23 cellular contexts compared by ENCODE assay signal in the genomic region with DNA sequence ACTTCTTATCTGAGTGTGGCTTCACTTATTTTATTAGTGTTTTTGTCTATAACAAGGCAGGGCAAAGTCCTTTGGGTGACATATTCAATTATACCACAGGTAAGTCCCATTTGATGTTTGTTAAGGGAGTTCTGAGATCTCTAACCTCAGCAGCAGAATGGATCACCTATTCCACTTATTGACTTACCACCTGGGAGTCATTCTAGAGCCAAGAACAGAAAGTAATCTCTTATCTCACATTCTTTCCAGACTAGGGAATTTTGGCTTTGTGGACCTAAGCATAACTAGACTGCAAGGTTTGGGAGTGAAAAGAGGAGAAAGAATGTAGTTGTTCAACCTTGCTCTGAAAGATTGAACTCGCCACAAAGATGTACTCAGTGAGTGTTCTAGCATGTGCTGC. TPM values are rescaled to one million over a fixed set of nuclear protein-coding genes. Genes with fewer than 3 reads are reported as not detected.
DNase-seq lines count a peak whose midpoint lies in the region; ATAC-seq, FAIRE-seq and TF ChIP-seq lines count a peak whose summit lies in the region.
"Had no signal": no experiment of that assay in that cellular context is flagged by ENCODE, and none has a peak within 500 bp of the region (broad histone marks: within the 10 kb centered on the region; RNA-seq: fewer than 3 reads in every experiment).

No MANE protein-coding gene starts in this region.

- no peak for DNase-seq in HepG2 (ENCODE audit: low spot score)
- peak in 1 of 3 donors; percentile 30 for DNase-seq in mucosa of descending colon
- DNase-seq in progenitor cell of endocrine pancreas (ENCODE audit: low spot score, unreplicated experiment), result no peak
- no peak for DNase-seq in COR-L47 (lab: John Stamatoyannopoulos, UW)
- DNase-seq in NOMO-1 (lab: John Stamatoyannopoulos, UW; ENCODE audit: unreplicated experiment in 2 of 2), result no peak
- no peak for DNase-seq in NCI-H2081 treated with DMSO at 0.1 percent for 48 hours (lab: John Stamatoyannopoulos, UW)
- DNase-seq: AML-193; BE2C; CD4-positive, alpha-beta T cell; CD8-positive, alpha-beta memory T cell; DMS153; DND-41; GOT3 had no signal

- no TSS peak for BruUV-seq in HepG2 (replicated peaks; lab: Mats Ljungman, UMichigan)

- no peak for TF ChIP-seq CTCF in liver (IDR thresholded peaks at IDR 0.05; ENCODE audit: low read depth, low read length, missing input control)
- TF ChIP-seq CTCF in HepG2 (CRISPR knock-in tag; IDR thresholded peaks at IDR 0.05), result no peak
- TF ChIP-seq CTCF in mucosa of descending colon (IDR thresholded peaks at IDR 0.05), result no peak
- no peak for TF ChIP-seq CTCF in progenitor cell of endocrine pancreas (IDR thresholded peaks at IDR 0.05; ENCODE audit: unreplicated experiment)

- no peak for TF ChIP-seq RAD21 in liver (IDR thresholded peaks at IDR 0.05)
- no peak for TF ChIP-seq RAD21 in HepG2 (CRISPR knock-in tag; IDR thresholded peaks at IDR 0.05)

- H3K36me3 ChIP-seq in liver (ENCODE audit: control insufficient read depth in 4 of 4, insufficient read depth in 3 of 4, low read depth in 1 of 4, low read length in 3 of 4) (no peaks in the 10 kb centered on the region), HepG2 (replicated peaks in 1 of 2; ENCODE audit: control insufficient read depth in 1 of 2, insufficient read depth in 2 of 2, low read length in 2 of 2) (no peaks in the 10 kb centered on the region), mucosa of descending colon (ENCODE audit: low read depth) (no peaks in the 10 kb centered on the region)
- H3K36me3 ChIP-seq: BE2C; BLaER1 treated with 17β-estradiol and CSF1 and Interleukin-3, amounts not matched to agents 10 nM and 100 nM; HAP-1 had no signal

- peak overlapping the region; percentile 49 for H3K27ac Mint-ChIP-seq in progenitor cell of endocrine pancreas
- H3K27ac Mint-ChIP-seq: CD14-positive monocyte; CD4-positive, alpha-beta T cell; CD8-positive, alpha-beta memory T cell had no signal

- H3K4me1 ChIP-seq in liver (ENCODE audit: control insufficient read depth in 4 of 4, insufficient read depth in 4 of 4, low read length in 3 of 4) (no peaks in the 10 kb centered on the region), HepG2 (ENCODE audit: insufficient read depth, low read length) (peaks cover 16% of the 10 kb centered on the region), mucosa of descending colon (ENCODE audit: low read depth) (peaks cover 5% of the 10 kb centered on the region)
- H3K4me1 ChIP-seq: BE2C, HAP-1 had no signal

- CTCF ChIA-PET in HepG2 (lab: Yijun Ruan, JAX; ENCODE audit: low intra/inter-chr PET ratio, low total read pairs), result no interaction called here

- no peaks in the 10 kb centered on the region for H3K36me3 Mint-ChIP-seq in progenitor cell of endocrine pancreas (ENCODE audit: insufficient read depth)
- H3K36me3 Mint-ChIP-seq: CD14-positive monocyte; CD8-positive, alpha-beta memory T cell had no signal

- H3K9ac ChIP-seq in liver (ENCODE audit: low read depth in 1 of 2, low read length in 2 of 2) (no peak overlapping the region), HepG2 (ENCODE audit: insufficient read depth, low read depth, low read length) (no peak overlapping the region)
- H3K9ac ChIP-seq: BLaER1 treated with 17β-estradiol and CSF1 and Interleukin-3, amounts not matched to agents 10 nM and 100 nM had no signal

- H3K79me2 ChIP-seq in HepG2 (ENCODE audit: insufficient read depth, low read length), result no peaks in the 10 kb centered on the region

- H3K27me3 ChIP-seq in liver (ENCODE audit: control insufficient read depth in 4 of 4, insufficient read depth in 4 of 4, low read length in 3 of 4) (no peaks in the 10 kb centered on the region), HepG2 (ENCODE audit: control insufficient read depth in 1 of 2, insufficient read depth in 2 of 2, low read length in 2 of 2) (peaks cover 4 to 9% of the 10 kb centered on the region in 2 experiments; a peak in 3 of 5 replicates)
- H3K27me3 ChIP-seq: BE2C; BLaER1 treated with 17β-estradiol and CSF1 and Interleukin-3, amounts not matched to agents 10 nM and 100 nM had no signal

- H3K27ac ChIP-seq in liver (ENCODE audit: low read depth in 1 of 2, low read length in 2 of 2) (no peak overlapping the region), HepG2 (ENCODE audit: extremely low read length, insufficient read depth, low read length) (no peak overlapping the region)
- H3K27ac ChIP-seq: 22Rv1; BLaER1 treated with 17β-estradiol and CSF1 and Interleukin-3, amounts not matched to agents 10 nM and 100 nM had no signal

- H3K4me3 Mint-ChIP-seq in progenitor cell of endocrine pancreas (ENCODE audit: low read depth), result no peak overlapping the region
- H3K4me3 Mint-ChIP-seq: CD14-positive monocyte; CD4-positive, alpha-beta T cell; CD8-positive, alpha-beta memory T cell had no signal

- in situ Hi-C loops in HepG2 (cut with HindIII; ENCODE audit: extremely low pct_ligation_motif_present, low pct_unique_long_range_greater_than_20kb), result no loop called here

- no peak for TF ChIP-seq POLR2A in HepG2 (IDR thresholded peaks at IDR 0.05; ENCODE audit: insufficient read depth in 1 of 2, low read depth in 2 of 2, low read length in 2 of 2)

- ATAC-seq in HepG2 (no peak), mucosa of descending colon (peak; percentile 97)

- H3K4me2 ChIP-seq in HepG2 (ENCODE audit: low read depth, low read length), result no peak overlapping the region
- H3K4me2 ChIP-seq: BLaER1 treated with 17β-estradiol and CSF1 and Interleukin-3, amounts not matched to agents 10 nM and 100 nM had no signal

- H3K9me3 ChIP-seq in liver (ENCODE audit: control insufficient read depth in 4 of 4, low read length in 3 of 4) (no peaks in the 10 kb centered on the region), HepG2 (ENCODE audit: low read length) (no peaks in the 10 kb centered on the region), mucosa of descending colon (no peaks in the 10 kb centered on the region)
- H3K9me3 ChIP-seq: BE2C; BLaER1 treated with 17β-estradiol and CSF1 and Interleukin-3, amounts not matched to agents 10 nM and 100 nM; HAP-1 had no signal

- H4K20me1 ChIP-seq in HepG2 (ENCODE audit: insufficient read depth, low read length), result no peaks in the 10 kb centered on the region
- H4K20me1 ChIP-seq: BLaER1 treated with 17β-estradiol and CSF1 and Interleukin-3, amounts not matched to agents 10 nM and 100 nM had no signal

- no peak overlapping the region for H2AFZ ChIP-seq in HepG2 (ENCODE audit: low read length)

- TF ChIP-seq EP300 in HepG2 (IDR thresholded peaks at IDR 0.05; ENCODE audit: low read depth in 2 of 2, low read length in 2 of 2) (no peak), HepG2 (CRISPR knock-in tag; IDR thresholded peaks at IDR 0.05; ENCODE audit: borderline replicate concordance) (no peak)

- H3K27me3 Mint-ChIP-seq in progenitor cell of endocrine pancreas, result no peaks in the 10 kb centered on the region

- WGBS in liver, result 79% methylated on average over 1 of the region's 1 CpG
- WGBS in HepG2 (ENCODE audit: low lambda C conversion rate), result 16% methylated on average over 1 of the region's 1 CpG

- no peak for FAIRE-seq in HepG2 (lab: Jason Lieb, UNC)
- FAIRE-seq: A204.1, G401.6, GM12892, H54 had no signal

- POLR2A ChIA-PET in HepG2 (lab: Yijun Ruan, JAX), result no interaction called here

- H3K4me1 Mint-ChIP-seq in progenitor cell of endocrine pancreas (ENCODE audit: low read depth), result peaks cover 2% of the 10 kb centered on the region
- H3K4me1 Mint-ChIP-seq: CD8-positive, alpha-beta memory T cell had no signal

- intact Hi-C loops in HepG2 (cut with micrococcal nuclease; ENCODE audit: unreplicated experiment), result no loop called here
- intact Hi-C loops in mucosa of descending colon (cut with DNase I, micrococcal nuclease), result no loop called here

- H3K4me3 ChIP-seq in liver (ENCODE audit: low read depth in 1 of 3, low read length in 3 of 3), result no peak overlapping the region
- no peak overlapping the region for H3K4me3 ChIP-seq in HepG2 (replicated peaks in 1 of 3; ENCODE audit: insufficient read depth in 1 of 3, low read depth in 2 of 3, low read length in 3 of 3)
- no peak overlapping the region for H3K4me3 ChIP-seq in mucosa of descending colon
- H3K4me3 ChIP-seq: BLaER1 treated with 17β-estradiol and CSF1 and Interleukin-3, amounts not matched to agents 10 nM and 100 nM; HAP-1 had no signal

- H3K9me3 Mint-ChIP-seq in progenitor cell of endocrine pancreas (ENCODE audit: low read depth), result no peaks in the 10 kb centered on the region
- H3K9me3 Mint-ChIP-seq: CD4-positive, alpha-beta T cell; CD8-positive, alpha-beta memory T cell had no signal

RNA-seq across cellular contexts. Expression of a gene that starts 13.2 kb away (rescaled TPM):
- total RNA-seq in liver (not detected), HepG2 (2016; rRNA removed; fragmentation: Illumina TruSeq; extraction: Trizol) (not detected in 2 replicates), mucosa of descending colon (not detected), progenitor cell of endocrine pancreas (not detected in 2 replicates)
- polyA plus RNA-seq in liver (not detected), HepG2 (2011; rRNA removed) (0.03 TPM in 2 replicates)
- 0.18 TPM in 1 of 2 replicates, not detected in the other for total RNA-seq in HepG2 (2016; cell fraction: cytosol; rRNA removed; fragmentation: Illumina TruSeq; extraction: Trizol; ENCODE audit: low read depth)
- not detected in 2 replicates for total RNA-seq in HepG2 (2016; cell fraction: insoluble cytoplasmic fraction; rRNA removed; fragmentation: Illumina TruSeq; extraction: Trizol)
- total RNA-seq in HepG2 (2016; cell fraction: membrane; rRNA removed; fragmentation: Illumina TruSeq; extraction: Trizol), result not detected in 2 replicates
- total RNA-seq in HepG2 (2016; cell fraction: nucleus; rRNA removed; fragmentation: Illumina TruSeq; extraction: Trizol), result not detected in 2 replicates
- polyA plus RNA-seq in HepG2 (2011; cell fraction: cytosol; rRNA removed), result not detected in 2 replicates
- polyA plus RNA-seq in HepG2 (2011; cell fraction: nucleus; rRNA removed), result 0.09 TPM in 1 of 2 replicates, not detected in the other
- not detected in 2 replicates for polyA plus RNA-seq in HepG2 (2012)
- not detected in 2 replicates for polyA plus RNA-seq in HepG2 (2016; cell fraction: cytosol; fragmentation: Illumina TruSeq; extraction: Trizol; ENCODE audit: low read depth)
- polyA plus RNA-seq in HepG2 (2016; cell fraction: insoluble cytoplasmic fraction; fragmentation: Illumina TruSeq; extraction: Trizol; ENCODE audit: low read depth), result not detected in 2 replicates
- not detected in 2 replicates for polyA plus RNA-seq in HepG2 (2016; cell fraction: membrane; fragmentation: Illumina TruSeq; extraction: Trizol; ENCODE audit: low read depth)
- not detected in 2 replicates for polyA plus RNA-seq in HepG2 (2016; cell fraction: nucleus; fragmentation: Illumina TruSeq; extraction: Trizol; ENCODE audit: insufficient read depth, low read depth)
- 2.9 TPM in 1 of 2 replicates, not detected in the other for polyA minus RNA-seq in HepG2 (2011; rRNA and poly(A)+ RNA removed; ENCODE audit: low replicate concordance)
- not detected in 2 replicates for polyA minus RNA-seq in HepG2 (2011; cell fraction: cytosol; rRNA and poly(A)+ RNA removed)
- 0.12 TPM in 1 of 2 replicates, not detected in the other for polyA minus RNA-seq in HepG2 (2011; cell fraction: nucleus; rRNA and poly(A)+ RNA removed)
- polyA plus RNA-seq: AG04450; CD14-positive monocyte; CD8-positive, alpha-beta memory T cell had no signal

RNA-seq across cellular contexts. Expression of a gene that starts 20.6 kb away (rescaled TPM):
- 10 to 100 TPM; 28.9 to 33.0 TPM for total RNA-seq in liver
- polyA plus RNA-seq in liver, result 10 to 100 TPM; 10.9 to 17.6 TPM
- total RNA-seq in HepG2 (2016; rRNA removed; fragmentation: Illumina TruSeq; extraction: Trizol), result 20.8 and 31.6 TPM in 2 replicates
- 2.4 and 2.8 TPM in 2 replicates for total RNA-seq in HepG2 (2016; cell fraction: cytosol; rRNA removed; fragmentation: Illumina TruSeq; extraction: Trizol; ENCODE audit: low read depth)
- total RNA-seq in HepG2 (2016; cell fraction: insoluble cytoplasmic fraction; rRNA removed; fragmentation: Illumina TruSeq; extraction: Trizol), result 24.7 and 30.2 TPM in 2 replicates
- total RNA-seq in HepG2 (2016; cell fraction: membrane; rRNA removed; fragmentation: Illumina TruSeq; extraction: Trizol), result 4.7 and 7.3 TPM in 2 replicates
- total RNA-seq in HepG2 (2016; cell fraction: nucleus; rRNA removed; fragmentation: Illumina TruSeq; extraction: Trizol), result 25.5 and 31.7 TPM in 2 replicates
- 11.2 and 13.0 TPM in 2 replicates for polyA plus RNA-seq in HepG2 (2011; rRNA removed)
- 3.6 and 7.5 TPM in 2 replicates for polyA plus RNA-seq in HepG2 (2011; cell fraction: cytosol; rRNA removed)
- polyA plus RNA-seq in HepG2 (2011; cell fraction: nucleus; rRNA removed), result 5.4 and 9.0 TPM in 2 replicates
- polyA plus RNA-seq in HepG2 (2012), result 18.2 and 24.4 TPM in 2 replicates
- polyA plus RNA-seq in HepG2 (2016; cell fraction: cytosol; fragmentation: Illumina TruSeq; extraction: Trizol; ENCODE audit: low read depth), result 0.51 and 0.74 TPM in 2 replicates
- polyA plus RNA-seq in HepG2 (2016; cell fraction: insoluble cytoplasmic fraction; fragmentation: Illumina TruSeq; extraction: Trizol; ENCODE audit: low read depth), result 26.4 and 31.6 TPM in 2 replicates
- 1.9 and 2.1 TPM in 2 replicates for polyA plus RNA-seq in HepG2 (2016; cell fraction: membrane; fragmentation: Illumina TruSeq; extraction: Trizol; ENCODE audit: low read depth)
- 30.6 and 30.8 TPM in 2 replicates for polyA plus RNA-seq in HepG2 (2016; cell fraction: nucleus; fragmentation: Illumina TruSeq; extraction: Trizol; ENCODE audit: insufficient read depth, low read depth)
- 4.5 and 11.2 TPM in 2 replicates for polyA minus RNA-seq in HepG2 (2011; rRNA and poly(A)+ RNA removed; ENCODE audit: low replicate concordance)
- 10.1 and 13.0 TPM in 2 replicates for polyA minus RNA-seq in HepG2 (2011; cell fraction: cytosol; rRNA and poly(A)+ RNA removed)
- 53.0 and 78.4 TPM in 2 replicates for polyA minus RNA-seq in HepG2 (2011; cell fraction: nucleus; rRNA and poly(A)+ RNA removed)
- 10 to 100 TPM; 50.8 to 71.4 (median 66.1) TPM for total RNA-seq in mucosa of descending colon
- 46.5 and 46.9 TPM in 2 replicates for total RNA-seq in progenitor cell of endocrine pancreas

RNA-seq across cellular contexts. Expression of a gene that starts 33.8 kb away (rescaled TPM):
- total RNA-seq in liver (10 to 100 TPM; 11.0 to 17.7 TPM), HepG2 (2016; rRNA removed; fragmentation: Illumina TruSeq; extraction: Trizol) (14.3 and 25.7 TPM in 2 replicates), mucosa of descending colon (10 to 100 TPM; 32.8 to 38.3 (median 38.2) TPM), progenitor cell of endocrine pancreas (54.7 and 59.1 TPM in 2 replicates)
- polyA plus RNA-seq in liver (10 to 100 TPM in 1 of 2 donors, 1 to 10 TPM in 1; 9.5 to 20.9 TPM), HepG2 (2011; rRNA removed) (25.9 and 29.7 TPM in 2 replicates)
- total RNA-seq in HepG2 (2016; cell fraction: cytosol; rRNA removed; fragmentation: Illumina TruSeq; extraction: Trizol; ENCODE audit: low read depth), result 5.1 and 6.2 TPM in 2 replicates
- 13.6 and 27.9 TPM in 2 replicates for total RNA-seq in HepG2 (2016; cell fraction: insoluble cytoplasmic fraction; rRNA removed; fragmentation: Illumina TruSeq; extraction: Trizol)
- total RNA-seq in HepG2 (2016; cell fraction: membrane; rRNA removed; fragmentation: Illumina TruSeq; extraction: Trizol), result 5.9 and 7.5 TPM in 2 replicates
- total RNA-seq in HepG2 (2016; cell fraction: nucleus; rRNA removed; fragmentation: Illumina TruSeq; extraction: Trizol), result 56.6 and 59.5 TPM in 2 replicates
- 7.7 and 8.6 TPM in 2 replicates for polyA plus RNA-seq in HepG2 (2011; cell fraction: cytosol; rRNA removed)
- 47.2 and 58.1 TPM in 2 replicates for polyA plus RNA-seq in HepG2 (2011; cell fraction: nucleus; rRNA removed)
- polyA plus RNA-seq in HepG2 (2012), result 26.1 and 32.8 TPM in 2 replicates
- polyA plus RNA-seq in HepG2 (2016; cell fraction: cytosol; fragmentation: Illumina TruSeq; extraction: Trizol; ENCODE audit: low read depth), result 1.5 and 1.9 TPM in 2 replicates
- polyA plus RNA-seq in HepG2 (2016; cell fraction: insoluble cytoplasmic fraction; fragmentation: Illumina TruSeq; extraction: Trizol; ENCODE audit: low read depth), result 25.6 and 25.9 TPM in 2 replicates
- 4.0 and 4.5 TPM in 2 replicates for polyA plus RNA-seq in HepG2 (2016; cell fraction: membrane; fragmentation: Illumina TruSeq; extraction: Trizol; ENCODE audit: low read depth)
- 122 and 128 TPM in 2 replicates for polyA plus RNA-seq in HepG2 (2016; cell fraction: nucleus; fragmentation: Illumina TruSeq; extraction: Trizol; ENCODE audit: insufficient read depth, low read depth)
- polyA minus RNA-seq in HepG2 (2011; rRNA and poly(A)+ RNA removed; ENCODE audit: low replicate concordance), result 24.7 and 36.9 TPM in 2 replicates
- polyA minus RNA-seq in HepG2 (2011; cell fraction: cytosol; rRNA and poly(A)+ RNA removed), result 6.1 and 8.7 TPM in 2 replicates
- polyA minus RNA-seq in HepG2 (2011; cell fraction: nucleus; rRNA and poly(A)+ RNA removed), result 106 and 110 TPM in 2 replicates
